ENCODE assay signal across 8 cellular contexts in the genomic region with DNA sequence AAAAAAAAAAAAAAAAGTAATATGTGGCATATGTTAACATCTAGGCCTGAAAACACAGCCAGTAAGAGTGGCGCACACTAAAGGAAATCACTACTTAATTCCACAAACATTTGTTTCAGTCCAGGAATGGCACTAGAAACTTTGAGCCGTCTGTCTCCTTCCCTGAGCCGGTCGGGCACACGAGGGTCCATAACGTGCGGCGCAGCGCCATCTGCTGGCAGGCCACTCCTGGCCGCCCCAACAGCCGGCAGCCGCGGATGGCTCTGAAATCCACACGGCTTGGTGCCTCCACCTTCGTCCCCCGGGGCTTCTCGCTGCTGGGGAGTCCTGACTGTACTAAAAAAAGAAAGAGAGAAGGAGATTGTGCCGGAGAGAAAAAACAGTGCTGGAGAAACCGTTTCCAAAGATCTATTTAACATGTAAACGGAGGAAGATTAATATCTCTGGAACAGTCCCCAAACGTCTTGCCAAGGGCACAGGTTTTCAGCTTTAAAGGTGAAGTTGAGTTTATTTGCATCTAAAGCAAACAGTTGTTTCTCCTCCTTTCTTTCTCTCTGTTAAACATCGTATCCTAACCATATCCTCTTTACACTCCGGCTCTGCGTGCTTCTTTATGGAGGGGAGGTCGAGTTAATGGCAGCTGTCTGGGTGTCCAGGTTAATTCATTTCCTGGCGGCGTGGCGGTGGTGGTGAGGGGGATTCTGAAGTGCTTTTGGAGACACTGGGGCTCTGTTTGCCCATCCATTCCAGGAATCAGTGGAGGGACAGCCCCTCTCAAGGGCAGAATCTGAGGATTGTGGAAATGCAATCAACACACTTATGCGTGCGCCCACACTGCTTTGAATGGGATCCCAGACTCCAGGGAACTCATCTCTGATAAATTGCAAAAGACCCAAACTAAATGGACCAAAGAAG.
DNase-seq lines count a peak whose midpoint lies in the region; ATAC-seq, FAIRE-seq and TF ChIP-seq lines count a peak whose summit lies in the region.

No MANE protein-coding gene starts in this region.

- no peaks in the 10 kb centered on the region for H3K36me3 Mint-ChIP-seq in activated B cell treated with CpG ODN at 0.5 μM for 24 hours (ENCODE audit: low read depth)

- TF ChIP-seq EP300 in suprapubic skin (IDR thresholded peaks at IDR 0.05) = no peak

- H3K4me1 ChIP-seq in endothelial cell of umbilical vein (ENCODE audit: control insufficient read depth, extremely low read depth, insufficient read depth, low read length) (no peaks in the 10 kb centered on the region), mucosa of descending colon (ENCODE audit: low read depth) (no peaks in the 10 kb centered on the region), suprapubic skin (peaks cover 7% of the 10 kb centered on the region)

- intact Hi-C loops in activated B cell treated with CpG ODN at 0.5 μM for 24 hours (cut with micrococcal nuclease) = no loop called here
- intact Hi-C loops in endothelial cell of umbilical vein (cut with micrococcal nuclease) = loop anchor here (1.0 kb wide), 1 partner anchor 956 kb away; no protein-coding TSS in a partner anchor
- intact Hi-C loops in mucosa of descending colon (cut with DNase I, micrococcal nuclease) = no loop called here

- no peaks in the 10 kb centered on the region for H3K36me3 ChIP-seq in BJ (ENCODE audit: control insufficient read depth, insufficient read depth, low read length)
- H3K36me3 ChIP-seq in endothelial cell of umbilical vein (ENCODE audit: control insufficient read depth in 2 of 2, extremely low read depth in 1 of 2, insufficient read depth in 2 of 2, low read length in 2 of 2) = no peaks in the 10 kb centered on the region
- no peaks in the 10 kb centered on the region for H3K36me3 ChIP-seq in mucosa of descending colon (ENCODE audit: low read depth)
- H3K36me3 ChIP-seq in suprapubic skin = no peaks in the 10 kb centered on the region

- BruUV-seq in endothelial cell of umbilical vein (replicated peaks; lab: Mats Ljungman, UMichigan) = no TSS peak

- no peak for TF ChIP-seq POLR2A in endothelial cell of umbilical vein (IDR thresholded peaks at IDR 0.05; ENCODE audit: low read depth, low read length)
- no peak for TF ChIP-seq POLR2A in suprapubic skin (IDR thresholded peaks at IDR 0.05)

- 21% methylated on average over 30 of the region's 30 CpGs for WGBS in suprapubic skin

- H3K27ac ChIP-seq in endothelial cell of umbilical vein (ENCODE audit: insufficient read depth, low read depth, low read length) = no peak overlapping the region
- no peak overlapping the region for H3K27ac ChIP-seq in suprapubic skin

- no peaks in the 10 kb centered on the region for H3K9me1 ChIP-seq in endothelial cell of umbilical vein (replicated peaks; ENCODE audit: control insufficient read depth, extremely low read depth, insufficient read depth, low read length)

- CTCF ChIA-PET in BJ (lab: Yijun Ruan, JAX) = interaction anchor here (0.8 to 2.4 kb wide), 2 partner anchors 616 to 837 kb away, joined by 3 to 10 read pairs; no protein-coding TSS in a partner anchor
- CTCF ChIA-PET in activated B cell treated with CpG ODN at 0.5 μM for 24 hours (lab: Charles Lee) = no interaction called here
- CTCF ChIA-PET in endothelial cell of umbilical vein (lab: Charles Lee) = interaction anchor here (0.6 to 1.3 kb wide), 2 partner anchors 956 to 1734 kb away, joined by 3 to 4 read pairs; no protein-coding TSS in a partner anchor

- H4K20me1 ChIP-seq in endothelial cell of umbilical vein (replicated peaks; ENCODE audit: control insufficient read depth, extremely low read depth, insufficient read depth, low read length) = no peaks in the 10 kb centered on the region

- no peaks in the 10 kb centered on the region for H3K4me1 Mint-ChIP-seq in activated B cell treated with CpG ODN at 0.5 μM for 24 hours

- POLR2A ChIA-PET in BJ (lab: Charles Lee) = interaction anchor here (0.7 kb wide), 1 partner anchor 398 kb away, joined by 7 read pairs; no protein-coding TSS in a partner anchor
- POLR2A ChIA-PET in activated B cell treated with CpG ODN at 0.5 μM for 24 hours (lab: Charles Lee) = no interaction called here
- POLR2A ChIA-PET in endothelial cell of umbilical vein (lab: Charles Lee) = no interaction called here

- ATAC-seq in GM18868 (IDR thresholded peaks at IDR 0.05; ENCODE audit: unreplicated experiment) (peak; percentile 97), HG03060 (IDR thresholded peaks at IDR 0.05; ENCODE audit: low read depth, unreplicated experiment) (peak; percentile 49), activated B cell treated with CpG ODN at 0.5 μM for 24 hours (ENCODE audit: low read depth) (no peak), mucosa of descending colon (peak; percentile 88)

- peak; percentile 35 for FAIRE-seq in endothelial cell of umbilical vein (lab: Jason Lieb, UNC)

- dilution Hi-C loops in endothelial cell of umbilical vein (cut with MboI; ENCODE audit: extremely low pct_ligation_motif_present, low sequenced_read_pairs) = no loop called here

- H3K4me3 ChIP-seq in BJ (ENCODE audit: low read depth, low read length) (no peak overlapping the region), endothelial cell of umbilical vein (replicated peaks in 1 of 3; ENCODE audit: insufficient read depth in 1 of 3, low read depth in 1 of 3, low read length in 3 of 3) (no peak overlapping the region), mucosa of descending colon (no peak overlapping the region), suprapubic skin (no peak overlapping the region)

- H3K27me3 ChIP-seq in BJ (ENCODE audit: control insufficient read depth, insufficient read depth, low read length) = no peaks in the 10 kb centered on the region; the same call in 1 of the 2 replicates
- no peaks in the 10 kb centered on the region for H3K27me3 ChIP-seq in endothelial cell of umbilical vein (ENCODE audit: control insufficient read depth in 2 of 2, insufficient read depth in 2 of 2, low read length in 2 of 2)
- peaks cover 29% of the 10 kb centered on the region for H3K27me3 ChIP-seq in suprapubic skin

- H3K79me2 ChIP-seq in endothelial cell of umbilical vein (ENCODE audit: control insufficient read depth, insufficient read depth, low read length) = no peaks in the 10 kb centered on the region

- H3K9ac ChIP-seq in endothelial cell of umbilical vein (replicated peaks; ENCODE audit: extremely low read depth, insufficient read depth, low read length) = no peak overlapping the region

- peak; percentile 97 for TF ChIP-seq CTCF in BJ (IDR thresholded peaks at IDR 0.05; ENCODE audit: insufficient read depth, low read depth, low read length)
- TF ChIP-seq CTCF in activated B cell treated with CpG ODN at 0.5 μM for 24 hours (IDR thresholded peaks at IDR 0.05) = no peak
- peak; percentile 82 to 84 for TF ChIP-seq CTCF in endothelial cell of umbilical vein (IDR thresholded peaks at IDR 0.05; ENCODE audit: extremely low read depth in 1 of 2, insufficient read depth in 1 of 2, low read depth in 1 of 2, low read length in 2 of 2)
- TF ChIP-seq CTCF in mucosa of descending colon (IDR thresholded peaks at IDR 0.05) = peak; percentile 63
- peak; percentile 38 to 90 for TF ChIP-seq CTCF in suprapubic skin (IDR thresholded peaks at IDR 0.05)

- no peak overlapping the region for H3K27ac Mint-ChIP-seq in activated B cell treated with CpG ODN at 0.5 μM for 24 hours

- no peak overlapping the region for H3K4me3 Mint-ChIP-seq in activated B cell treated with CpG ODN at 0.5 μM for 24 hours

- peak overlapping the region; percentile 37 for H2AFZ ChIP-seq in endothelial cell of umbilical vein (ENCODE audit: low read depth, low read length)

- H3K4me2 ChIP-seq in endothelial cell of umbilical vein (ENCODE audit: insufficient read depth, low read length) = no peak overlapping the region

- no peaks in the 10 kb centered on the region for H3K9me3 Mint-ChIP-seq in activated B cell treated with CpG ODN at 0.5 μM for 24 hours

- DNase-seq in BJ (ENCODE audit: low read depth) = peak; percentile 2
- DNase-seq in NCI-H2107 (lab: John Stamatoyannopoulos, UW) = peak; percentile 81
- DNase-seq in activated B cell treated with CpG ODN at 0.5 μM for 24 hours = peak; percentile 18
- peak; percentile 36 for DNase-seq in endothelial cell of umbilical vein (ENCODE audit: low read depth, low spot score)
- DNase-seq in mucosa of descending colon = peak; percentile 64 to 85 (median 76)
- peak; percentile 70 to 78 for DNase-seq in suprapubic skin (ENCODE audit: low spot score in 2 of 2)

- peaks cover 11% of the 10 kb centered on the region for H3K27me3 Mint-ChIP-seq in activated B cell treated with CpG ODN at 0.5 μM for 24 hours

- H3K9me3 ChIP-seq in endothelial cell of umbilical vein (replicated peaks; ENCODE audit: control insufficient read depth, insufficient read depth, low read length) (no peaks in the 10 kb centered on the region), mucosa of descending colon (no peaks in the 10 kb centered on the region), suprapubic skin (no peaks in the 10 kb centered on the region)

TF ChIP-seq in endothelial cell of umbilical vein, 7 proteins besides CTCF, POLR2A, EP300 and RAD21:
- no peak for TF ChIP-seq GATA2 (IDR thresholded peaks at IDR 0.05; ENCODE audit: insufficient read depth, insufficient read length, low read depth, low read length)
- no peak for TF ChIP-seq MYC (IDR thresholded peaks at IDR 0.05; ENCODE audit: low read depth, low read length)
- TF ChIP-seq EZH2 (IDR thresholded peaks at IDR 0.05; ENCODE audit: borderline replicate concordance, low read depth, low read length, severe bottlenecking) = no peak
- no peak for TF ChIP-seq POLR2AphosphoS5 (IDR thresholded peaks at IDR 0.05; ENCODE audit: insufficient read depth, low read depth, low read length)
- TF ChIP-seq FOS (IDR thresholded peaks at IDR 0.05; ENCODE audit: borderline replicate concordance, insufficient read depth, low read length) = no peak
- no peak for TF ChIP-seq JUN (IDR thresholded peaks at IDR 0.05; ENCODE audit: borderline replicate concordance, insufficient read depth, insufficient read length, low read depth)

Comparison
In these comparisons a context has a peak if more than half of its experiments do, and no peak if none do; other contexts are left out.
1. DNase-seq: peak in every context shown above with its lines; median percentile 81 in NCI-H2107; 76 in mucosa of descending colon; 74 in suprapubic skin; 36 in endothelial cell of umbilical vein; 18 in activated B cell treated with CpG ODN at 0.5 μM for 24 hours; 2 in BJ.